Comparison of ENCODE assay signal across 8 cellular contexts in the genomic region with DNA sequence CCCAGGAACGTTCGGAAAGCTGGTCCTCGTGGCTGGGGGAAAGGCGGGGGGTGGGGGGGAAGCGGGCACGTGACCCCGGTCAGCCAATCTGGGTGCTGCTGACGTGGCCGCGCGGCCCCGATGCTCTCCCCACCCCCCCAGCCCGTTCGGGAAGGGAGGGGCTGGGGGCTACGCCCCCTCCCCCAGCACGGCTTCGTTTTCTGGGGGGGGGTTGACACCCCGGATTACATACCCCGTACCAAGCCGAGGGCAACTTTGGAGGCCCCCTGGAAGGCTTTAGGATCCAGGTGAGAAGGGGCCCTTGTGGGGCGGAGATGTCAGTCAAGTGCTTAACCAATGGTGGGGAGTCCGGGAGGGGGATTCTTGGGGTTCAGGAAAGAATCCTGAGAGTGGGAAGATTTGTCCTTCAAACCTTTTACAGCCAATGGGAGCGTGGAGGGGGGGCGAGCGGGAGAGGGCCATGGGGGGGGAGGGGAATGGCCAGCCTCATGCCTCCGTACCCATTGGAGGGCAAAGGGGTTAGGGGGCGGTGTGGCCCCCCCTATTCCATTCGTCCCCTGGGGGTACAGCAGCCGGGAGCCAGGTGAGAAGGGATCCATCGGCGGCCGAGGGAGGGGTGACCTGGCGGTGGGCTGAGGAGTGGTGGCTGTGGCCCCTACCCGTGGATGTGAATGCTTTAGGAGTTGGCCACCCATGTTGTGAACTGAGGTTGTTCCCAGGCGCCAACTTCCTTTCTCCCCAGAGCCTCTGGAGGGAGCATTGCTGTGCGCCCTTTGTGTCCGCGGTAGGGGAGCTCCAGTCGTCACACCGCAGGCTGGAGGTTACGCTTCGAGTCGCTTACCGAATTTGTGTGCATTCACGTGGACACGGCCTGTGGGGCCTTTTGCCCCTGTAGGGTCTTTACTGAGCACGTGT. TPM values are rescaled to one million over a fixed set of nuclear protein-coding genes. Genes with fewer than 3 reads are reported as not detected.
DNase-seq lines count a peak whose midpoint lies in the region; ATAC-seq and TF ChIP-seq lines count a peak whose summit lies in the region.

No MANE protein-coding gene starts in this region.

- H3K4me3 Mint-ChIP-seq in activated naive CD8-positive, alpha-beta T cell treated with anti-CD3 and anti-CD28 coated beads for 36 hours = peak overlapping the region; percentile 94

- H3K9me2 ChIP-seq in Karpas-422 (replicated peaks; ENCODE audit: insufficient read depth, low read length) = no peaks in the 10 kb centered on the region
- H3K9me2 ChIP-seq in SK-N-SH = no peaks in the 10 kb centered on the region

- CTCF ChIA-PET in SK-N-SH (lab: Yijun Ruan, JAX) = interaction anchor here (0.9 to 12.0 kb wide), 11 partner anchors 15 to 193 kb away, joined by 3 to 203 read pairs (median 5); a partner anchor contains a TSS

- 1% methylated on average over 28 of the region's 47 CpGs for WGBS in SK-N-SH (ENCODE audit: low lambda C conversion rate)
- 0 to 1% methylated on average over 16 to 31 of the region's 47 CpGs for WGBS in upper lobe of left lung, 2 donors

- intact Hi-C loops in head of caudate nucleus (cut with DNase I) = no loop called here

- H3K4me3 ChIP-seq in AG09309 (ENCODE audit: control insufficient read depth, low read depth, low read length) (peak overlapping the region; percentile 93), Karpas-422 (ENCODE audit: low read length) (peak overlapping the region; percentile 89), SK-N-SH (ENCODE audit: low read depth in 2 of 2, low read length in 1 of 2) (peak overlapping the region; percentile 80 to 83), upper lobe of left lung (peak overlapping the region; percentile 71 to 93 (median 84))

- in situ Hi-C loops in GM18951 (cut with MboI; ENCODE audit: low sequenced_read_pairs, unreplicated experiment) = no loop called here

- H3K27ac ChIP-seq in Karpas-422 (ENCODE audit: low read length) (peak overlapping the region; percentile 100), SK-N-SH (ENCODE audit: low read depth in 2 of 2, low read length in 1 of 2) (peak overlapping the region; percentile 97 to 99), upper lobe of left lung (peak overlapping the region; percentile 98 to 100 (median 98))

- TF ChIP-seq CTCF in AG09309 (IDR thresholded peaks at IDR 0.05; ENCODE audit: control insufficient read depth, insufficient read depth, low read depth, low read length, missing control alignments) (peak; percentile 24), SK-N-SH (IDR thresholded peaks at IDR 0.05) (peak; percentile 24; the same call in 1 of the 2 replicates), omental fat pad (IDR thresholded peaks at IDR 0.05) (no peak), upper lobe of left lung (IDR thresholded peaks at IDR 0.05) (peak in 2 of 6 experiments; percentile 13 to 31)

- H3K36me3 ChIP-seq in Karpas-422 (ENCODE audit: insufficient read depth, low read length) = peaks cover 23% of the 10 kb centered on the region
- H3K36me3 ChIP-seq in SK-N-SH (replicated peaks in 1 of 2; ENCODE audit: control insufficient read depth in 1 of 2, insufficient read depth in 2 of 2, low read length in 1 of 2) = peaks cover 15 to 22% of the 10 kb centered on the region in 2 experiments
- peaks cover 0 to 19% (median 6%) of the 10 kb centered on the region in 4 donors for H3K36me3 ChIP-seq in upper lobe of left lung

- DNase-seq in AG09309 (ENCODE audit: low read depth) (no peak), Karpas-422 (peak; percentile 96), SK-N-SH (peak; percentile 86), head of caudate nucleus (peak; percentile 49 to 91 (median 77)), omental fat pad (ENCODE audit: low spot score) (peak; percentile 38), upper lobe of left lung (peak; percentile 74 to 95)
- peak; percentile 70 for DNase-seq in activated naive CD8-positive, alpha-beta T cell treated with anti-CD3 and anti-CD28 coated beads for 36 hours

- ATAC-seq in omental fat pad (ENCODE audit: low FRiP score) = peak; percentile 24
- peak; percentile 59 to 68 for ATAC-seq in upper lobe of left lung (ENCODE audit: low FRiP score in 2 of 2)

- H3K36me3 Mint-ChIP-seq in activated naive CD8-positive, alpha-beta T cell treated with anti-CD3 and anti-CD28 coated beads for 36 hours = peaks cover 69% of the 10 kb centered on the region

- H3K27me3 ChIP-seq in Karpas-422 (ENCODE audit: low read length) = no peaks in the 10 kb centered on the region
- H3K27me3 ChIP-seq in SK-N-SH (ENCODE audit: insufficient read depth) = no peaks in the 10 kb centered on the region
- H3K27me3 ChIP-seq in upper lobe of left lung = no peaks in the 10 kb centered on the region

- no peaks in the 10 kb centered on the region for H3K9me3 ChIP-seq in Karpas-422 (ENCODE audit: low read length)
- H3K9me3 ChIP-seq in SK-N-SH = no peaks in the 10 kb centered on the region
- H3K9me3 ChIP-seq in upper lobe of left lung = no peaks in the 10 kb centered on the region

- H3K9me3 Mint-ChIP-seq in activated naive CD8-positive, alpha-beta T cell treated with anti-CD3 and anti-CD28 coated beads for 36 hours = no peaks in the 10 kb centered on the region

- peak; percentile 62 for TF ChIP-seq POLR2A in GM18951 (IDR thresholded peaks at IDR 0.05; ENCODE audit: extremely low read depth, insufficient read depth, insufficient read length)
- TF ChIP-seq POLR2A in upper lobe of left lung (IDR thresholded peaks at IDR 0.05) = peak in 2 of 4 donors; percentile 31 to 58

- no peaks in the 10 kb centered on the region for H3K27me3 Mint-ChIP-seq in activated naive CD8-positive, alpha-beta T cell treated with anti-CD3 and anti-CD28 coated beads for 36 hours

- POLR2A ChIA-PET in SK-N-SH (lab: Yijun Ruan, JAX) = interaction anchor here (0.6 to 4.7 kb wide), 6 partner anchors 13 to 773 kb away, joined by 3 to 42 read pairs (median 3); no protein-coding TSS in a partner anchor

- no peak for TF ChIP-seq RAD21 in SK-N-SH (IDR thresholded peaks at IDR 0.05; ENCODE audit: low read length)

- H3F3A ChIP-seq in SK-N-SH (replicated peaks; ENCODE audit: insufficient read depth) = peaks cover 40% of the 10 kb centered on the region

- H3K4me1 ChIP-seq in Karpas-422 (ENCODE audit: low read length) (peaks cover 50% of the 10 kb centered on the region), SK-N-SH (ENCODE audit: control insufficient read depth in 1 of 2, insufficient read depth in 2 of 2, low read depth in 1 of 2, low read length in 1 of 2) (peaks cover 6% of the 10 kb centered on the region in 2 experiments; a peak in 2 of 4 replicates), upper lobe of left lung (peaks cover 27 to 28% (median 28%) of the 10 kb centered on the region in 4 donors)

- peak overlapping the region; percentile 98 for H3K27ac Mint-ChIP-seq in activated naive CD8-positive, alpha-beta T cell treated with anti-CD3 and anti-CD28 coated beads for 36 hours

- H3K4me2 ChIP-seq in Karpas-422 (ENCODE audit: low read depth, low read length, poor library complexity, severe bottlenecking) = peak overlapping the region; percentile 97
- peak overlapping the region; percentile 97 for H3K4me2 ChIP-seq in SK-N-SH

- H3K9ac ChIP-seq in Karpas-422 (ENCODE audit: low read length) (peak overlapping the region; percentile 99), SK-N-SH (peak overlapping the region; percentile 94)

- peaks cover 48% of the 10 kb centered on the region for H3K79me2 ChIP-seq in Karpas-422 (ENCODE audit: low read length)
- peaks cover 62% of the 10 kb centered on the region for H3K79me2 ChIP-seq in SK-N-SH (ENCODE audit: insufficient read depth)

- H2AFZ ChIP-seq in Karpas-422 (ENCODE audit: low read length) = no peak overlapping the region
- H2AFZ ChIP-seq in SK-N-SH (ENCODE audit: low read depth) = peak overlapping the region; percentile 65; the same call in 1 of the 2 replicates

- H4K20me1 ChIP-seq in Karpas-422 (ENCODE audit: insufficient read depth, low read depth, low read length) (peaks cover 19% of the 10 kb centered on the region), SK-N-SH (ENCODE audit: insufficient read depth) (peaks cover 20% of the 10 kb centered on the region)

- TF ChIP-seq EP300 in SK-N-SH (IDR thresholded peaks at IDR 0.05; ENCODE audit: borderline replicate concordance in 1 of 2, low read depth in 1 of 2, low read length in 1 of 2) (no peak), upper lobe of left lung (IDR thresholded peaks at IDR 0.05) (no peak)

- H3K4me1 Mint-ChIP-seq in activated naive CD8-positive, alpha-beta T cell treated with anti-CD3 and anti-CD28 coated beads for 36 hours = peaks cover 30% of the 10 kb centered on the region

RNA-seq across cellular contexts. Expression of a gene that starts 0.6 kb away (rescaled TPM):
- 201 and 221 TPM in 2 replicates for total RNA-seq in Karpas-422 (2014; rRNA removed; shearing (Covaris generic); ENCODE audit: low replicate concordance)
- 104 and 116 TPM in 2 replicates for polyA plus RNA-seq in SK-N-SH (2012; rRNA removed)
- 87.9 and 91.4 TPM in 2 replicates for polyA plus RNA-seq in SK-N-SH (2012; cell fraction: cytosol; rRNA removed)
- polyA plus RNA-seq in SK-N-SH (2012; cell fraction: nucleus; rRNA removed) = 186 and 280 TPM in 2 replicates
- total RNA-seq in activated naive CD8-positive, alpha-beta T cell treated with anti-CD3 and anti-CD28 coated beads for 36 hours = 100 to 1,000 TPM; 298 to 335 TPM
- total RNA-seq in omental fat pad (100 to 1,000 TPM; 133 to 257 (median 154) TPM), upper lobe of left lung (100 to 1,000 TPM; 144 to 388 (median 183) TPM)

RNA-seq across cellular contexts. Expression of a gene that starts 16.1 kb away (rescaled TPM):
- total RNA-seq in Karpas-422 (2014; rRNA removed; shearing (Covaris generic); ENCODE audit: low replicate concordance) = 325 and 451 TPM in 2 replicates
- polyA plus RNA-seq in SK-N-SH (2012; rRNA removed) = 1.2 and 1.5 TPM in 2 replicates
- 0.75 and 1.3 TPM in 2 replicates for polyA plus RNA-seq in SK-N-SH (2012; cell fraction: cytosol; rRNA removed)
- 6.5 and 7.7 TPM in 2 replicates for polyA plus RNA-seq in SK-N-SH (2012; cell fraction: nucleus; rRNA removed)
- 10 to 100 TPM; 15.8 to 16.9 TPM for total RNA-seq in activated naive CD8-positive, alpha-beta T cell treated with anti-CD3 and anti-CD28 coated beads for 36 hours
- total RNA-seq in omental fat pad = 10 to 100 TPM; 27.6 to 81.7 (median 55.7) TPM
- 100 to 1,000 TPM in 4 of 6 donors, 10 to 100 TPM in 2; 83.7 to 271 (median 134) TPM for total RNA-seq in upper lobe of left lung

RNA-seq across cellular contexts. Expression of a gene that starts 28.2 kb away (rescaled TPM):
- 116 and 142 TPM in 2 replicates for total RNA-seq in Karpas-422 (2014; rRNA removed; shearing (Covaris generic); ENCODE audit: low replicate concordance)
- 0.10 TPM in 1 of 2 replicates, not detected in the other for polyA plus RNA-seq in SK-N-SH (2012; rRNA removed)
- 0.03 TPM in 1 of 2 replicates, not detected in the other for polyA plus RNA-seq in SK-N-SH (2012; cell fraction: cytosol; rRNA removed)
- 0.05 and 0.06 TPM in 2 replicates for polyA plus RNA-seq in SK-N-SH (2012; cell fraction: nucleus; rRNA removed)
- 1 to 10 TPM; 4.6 to 6.1 TPM for total RNA-seq in activated naive CD8-positive, alpha-beta T cell treated with anti-CD3 and anti-CD28 coated beads for 36 hours
- total RNA-seq in omental fat pad = 10 to 100 TPM; 18.4 to 79.6 (median 35.0) TPM
- 100 to 1,000 TPM in 3 of 6 donors, 10 to 100 TPM in 3; 35.6 to 233 (median 80.6) TPM for total RNA-seq in upper lobe of left lung

RNA-seq across cellular contexts. Expression of a gene that starts 40.4 kb away (rescaled TPM):
- 70.0 and 103 TPM in 2 replicates for total RNA-seq in Karpas-422 (2014; rRNA removed; shearing (Covaris generic); ENCODE audit: low replicate concordance)
- polyA plus RNA-seq in SK-N-SH (2012; rRNA removed) = not detected in 2 replicates
- polyA plus RNA-seq in SK-N-SH (2012; cell fraction: cytosol; rRNA removed) = not detected in 2 replicates
- not detected in 2 replicates for polyA plus RNA-seq in SK-N-SH (2012; cell fraction: nucleus; rRNA removed)
- 1 to 10 TPM; 9.8 to 9.9 TPM for total RNA-seq in activated naive CD8-positive, alpha-beta T cell treated with anti-CD3 and anti-CD28 coated beads for 36 hours
- 10 to 100 TPM in 2 of 4 donors, 1 to 10 TPM in 2; 1.0 to 20.8 (median 6.8) TPM for total RNA-seq in omental fat pad
- 10 to 100 TPM in 5 of 6 donors, 1 to 10 TPM in 1; 9.4 to 56.8 (median 30.5) TPM for total RNA-seq in upper lobe of left lung

Comparison
In these comparisons a context has a peak if more than half of its experiments do, and no peak if none do; other contexts are left out.
1. CTCF ChIP-seq: peak in AG09309 (single experiment) and SK-N-SH (single experiment); none in omental fat pad (0 of 3).
2. Peak in every context shown above with its lines, with median percentiles within 50 percentile points of each other: H3K4me3 ChIP-seq and H3K27ac ChIP-seq.